In the genomic region with DNA sequence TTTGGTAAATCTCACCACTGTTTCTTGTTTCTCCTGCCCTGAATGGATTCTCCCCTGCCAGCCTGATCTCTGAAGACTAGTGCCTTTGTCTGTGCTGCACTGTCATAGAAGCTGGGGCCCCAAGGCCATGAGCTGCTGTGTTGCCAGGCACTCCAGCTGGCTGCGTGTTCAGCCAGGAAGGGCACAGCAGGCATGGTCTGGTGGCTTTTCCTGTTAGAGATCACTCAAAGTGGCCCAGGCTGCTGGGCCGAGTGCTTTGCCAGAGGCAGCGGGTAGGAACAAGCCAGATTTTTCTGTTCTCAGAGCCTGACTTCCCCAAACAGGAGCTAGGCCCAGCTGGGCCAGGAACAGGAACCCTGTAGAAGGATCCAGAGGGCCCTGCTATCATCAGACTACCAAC, we compare ENCODE assay signal across 17 cellular contexts. TPM values are rescaled to one million over a fixed set of nuclear protein-coding genes. Genes with fewer than 3 reads are reported as not detected.
DNase-seq lines count a peak whose midpoint lies in the region; ATAC-seq, FAIRE-seq and TF ChIP-seq lines count a peak whose summit lies in the region.
"Had no signal": no experiment of that assay in that cellular context is flagged by ENCODE, and none has a peak within 500 bp of the region (broad histone marks: within the 10 kb centered on the region; RNA-seq: fewer than 3 reads in every experiment).

No MANE protein-coding gene starts in this region.

- no peak overlapping the region for H4K91ac ChIP-seq in mesenchymal stem cell (ENCODE audit: low read length)
- H4K91ac ChIP-seq in H9 (ENCODE audit: insufficient read length, low read depth, low read length) = no peak overlapping the region

- H2BK12ac ChIP-seq in mesenchymal stem cell (ENCODE audit: low read length in 2 of 2) = no peak overlapping the region
- H2BK12ac ChIP-seq in H9 (ENCODE audit: insufficient read length, low read depth, low read length) = no peak overlapping the region

- no peaks in the 10 kb centered on the region; a peak in 1 of 5 replicates for H3K9me3 Mint-ChIP-seq in H9

- DNase-seq in Right ventricle myocardium superior = no peak
- DNase-seq in right atrium auricular region (ENCODE audit: low spot score) = no peak
- peak in 60 of 61 donors; percentile 31 to 95 (median 78) for DNase-seq in caudate nucleus (lab: John Stamatoyannopoulos, UW)
- no peak for DNase-seq in mesenchymal stem cell
- DNase-seq in thyroid gland = peak; percentile 89 to 93
- no peak for DNase-seq in small intestine
- DNase-seq in H9 = no peak
- no peak for DNase-seq in effector CD8-positive, alpha-beta T cell (lab: John Stamatoyannopoulos, UW)
- DNase-seq: left colon; NCI-H187 treated with DMSO at 0.1 percent for 48 hours; NCI-H69; stimulated activated CD4-positive, alpha-beta T cell treated with anti-CD3 and anti-CD28 coated beads, Interleukin-1b, Interleukin-23, amount 100 ng/mL, for 48 hours; transverse colon had no signal

- no peak overlapping the region for H3T11ph ChIP-seq in H9 (ENCODE audit: low read length)

- H3K4me1 ChIP-seq in right atrium auricular region = peaks cover 0 to 12% of the 10 kb centered on the region in 2 donors
- peaks cover 24% of the 10 kb centered on the region for H3K4me1 ChIP-seq in mesenchymal stem cell (ENCODE audit: control insufficient read depth, insufficient read depth, low read depth, low read length)
- peaks cover 35 to 58% of the 10 kb centered on the region in 2 donors for H3K4me1 ChIP-seq in thyroid gland
- H3K4me1 ChIP-seq in small intestine (ENCODE audit: control insufficient read depth in 2 of 2, insufficient read depth in 1 of 2, low read depth in 1 of 2, low read length in 1 of 2) = peaks cover 0 to 2% of the 10 kb centered on the region in 2 donors
- no peaks in the 10 kb centered on the region for H3K4me1 ChIP-seq in H9 (ENCODE audit: insufficient read depth, low read length)

- intact Hi-C loops in Right ventricle myocardium superior (cut with DNase I) (loop anchor here (10.0 kb wide), 1 partner anchor 101 kb away; no protein-coding TSS in a partner anchor), thyroid gland (cut with DNase I) (loop anchor here (10.0 kb wide), 1 partner anchor 331 kb away; no protein-coding TSS in a partner anchor)

- peaks cover 2% of the 10 kb centered on the region; the same call in 1 of the 2 replicates for H3K79me2 ChIP-seq in H9 (ENCODE audit: insufficient read depth, low read length)

- H3K4me3 Mint-ChIP-seq in H9 = no peak overlapping the region

- H2AFZ ChIP-seq in mesenchymal stem cell (ENCODE audit: low read depth, low read length) = no peak overlapping the region
- H2AFZ ChIP-seq in H9 (ENCODE audit: low read length) = no peak overlapping the region

- H3K9ac ChIP-seq in mesenchymal stem cell (ENCODE audit: low read length) (peak overlapping the region; percentile 42), H9 (ENCODE audit: extremely low read depth, insufficient read length, low read length) (no peak overlapping the region)

- no peak overlapping the region for H2BK120ac ChIP-seq in mesenchymal stem cell (ENCODE audit: low read depth, low read length)
- no peak overlapping the region for H2BK120ac ChIP-seq in H9 (ENCODE audit: low read depth, low read length, poor library complexity, severe bottlenecking)

- TF ChIP-seq POLR2A in thyroid gland (IDR thresholded peaks at IDR 0.05) = no peak

- no peak for FAIRE-seq in small intestine (lab: Jason Lieb, UNC)
- FAIRE-seq: HTR-8/SVneo, RCC 7860 had no signal

- H3K27me3 ChIP-seq in right atrium auricular region = no peaks in the 10 kb centered on the region
- no peaks in the 10 kb centered on the region for H3K27me3 ChIP-seq in mesenchymal stem cell (ENCODE audit: control insufficient read depth in 1 of 2, insufficient read depth in 1 of 2, low read length in 2 of 2)
- H3K27me3 ChIP-seq in thyroid gland = no peaks in the 10 kb centered on the region
- no peaks in the 10 kb centered on the region for H3K27me3 ChIP-seq in small intestine (ENCODE audit: control insufficient read depth in 2 of 2, insufficient read depth in 2 of 2, low read length in 2 of 2)
- no peaks in the 10 kb centered on the region for H3K27me3 ChIP-seq in H9 (ENCODE audit: insufficient read depth, low read length)
- H3K27me3 ChIP-seq: esophagus muscularis mucosa, transverse colon had no signal

- no peaks in the 10 kb centered on the region for H4K20me1 ChIP-seq in H9 (ENCODE audit: control insufficient read depth, insufficient read depth, insufficient read length)

- no peaks in the 10 kb centered on the region for H3K9me3 ChIP-seq in right atrium auricular region
- H3K9me3 ChIP-seq in mesenchymal stem cell (ENCODE audit: control insufficient read depth, low read length) = no peaks in the 10 kb centered on the region
- no peaks in the 10 kb centered on the region for H3K9me3 ChIP-seq in thyroid gland
- H3K9me3 ChIP-seq in small intestine (ENCODE audit: control insufficient read depth, low read depth) = no peaks in the 10 kb centered on the region
- H3K9me3 ChIP-seq in H9 (ENCODE audit: control insufficient read depth, low read depth, low read length) = no peaks in the 10 kb centered on the region
- H3K9me3 ChIP-seq: esophagus muscularis mucosa, transverse colon had no signal

- peaks cover 21 to 46% (median 40%) of the 10 kb centered on the region in 3 experiments; a peak in 6 of 7 replicates for H3K36me3 Mint-ChIP-seq in H9 (ENCODE audit: insufficient read depth in 1 of 3, low read depth in 3 of 3)

- no peak overlapping the region for H3K4me3 ChIP-seq in right atrium auricular region
- H3K4me3 ChIP-seq in mesenchymal stem cell (ENCODE audit: insufficient read depth in 1 of 2, low read depth in 1 of 2, low read length in 2 of 2) = no peak overlapping the region
- no peak overlapping the region for H3K4me3 ChIP-seq in thyroid gland (replicated peaks in 1 of 3)
- no peak overlapping the region for H3K4me3 ChIP-seq in small intestine (ENCODE audit: low read depth in 1 of 2, low read length in 2 of 2)
- H3K4me3 ChIP-seq: esophagus muscularis mucosa, transverse colon had no signal

- no peak for TF ChIP-seq CTCF in right atrium auricular region (IDR thresholded peaks at IDR 0.05)
- TF ChIP-seq CTCF in thyroid gland (IDR thresholded peaks at IDR 0.05) = no peak
- no peak for TF ChIP-seq CTCF in H9 (conservative IDR thresholded peaks at IDR 0.05)

- peaks cover 22 to 24% of the 10 kb centered on the region in 2 experiments for H3K4me1 Mint-ChIP-seq in H9

- H3K27ac Mint-ChIP-seq in H9 = no peak overlapping the region

- H2AK5ac ChIP-seq in mesenchymal stem cell (ENCODE audit: low read length, severe bottlenecking) (no peak overlapping the region), H9 (ENCODE audit: insufficient read length, low read length) (no peak overlapping the region)

- no peak overlapping the region for H3K56ac ChIP-seq in H9 (ENCODE audit: insufficient read length, low read depth, low read length)

- H2BK20ac ChIP-seq in H9 (ENCODE audit: low read depth, low read length, poor library complexity, severe bottlenecking) = no peak overlapping the region

- no peaks in the 10 kb centered on the region for H3K27me3 Mint-ChIP-seq in H9 (ENCODE audit: low read depth)

- no peak overlapping the region for H3K14ac ChIP-seq in mesenchymal stem cell (ENCODE audit: low read length in 2 of 2)
- H3K14ac ChIP-seq in H9 (ENCODE audit: insufficient read depth, low read length) = no peak overlapping the region

- no peak overlapping the region for H3K27ac ChIP-seq in right atrium auricular region
- H3K27ac ChIP-seq in caudate nucleus (ENCODE audit: low read depth, low read length) = peak overlapping the region; percentile 96
- no peak overlapping the region for H3K27ac ChIP-seq in mesenchymal stem cell (ENCODE audit: low read length, poor library complexity, severe bottlenecking)
- peak overlapping the region; percentile 77 to 82 (median 78) for H3K27ac ChIP-seq in thyroid gland
- no peak overlapping the region for H3K27ac ChIP-seq in small intestine (ENCODE audit: low read depth in 1 of 2, low read length in 1 of 2)
- no peak overlapping the region for H3K27ac ChIP-seq in H9 (ENCODE audit: insufficient read length, low read depth, low read length)
- H3K27ac ChIP-seq: transverse colon had no signal

- H4K5ac ChIP-seq in H9 (ENCODE audit: insufficient read length, low read depth, low read length) = no peak overlapping the region

- ATAC-seq in Right ventricle myocardium superior (ENCODE audit: poor library complexity) = peak; percentile 23
- ATAC-seq: left colon had no signal

- no peak overlapping the region for H3K4me2 ChIP-seq in mesenchymal stem cell (ENCODE audit: low read length, poor library complexity, severe bottlenecking)
- no peak overlapping the region for H3K4me2 ChIP-seq in H9 (ENCODE audit: insufficient read depth, insufficient read length, low read length)

- 96% methylated on average over 3 of the region's 3 CpGs for WGBS in mesenchymal stem cell
- WGBS in thyroid gland, 2 donors = 46 to 51% methylated on average over 3 of the region's 3 CpGs
- WGBS in small intestine, 3 donors = 88 to 95% (median 91%) methylated on average over 3 of the region's 3 CpGs
- WGBS in H9 (ENCODE audit: extremely low coverage, insufficient read length, low lambda C conversion rate) = no CpG with 5 or more reads among the region's 3 CpGs

- H2BK5ac ChIP-seq in mesenchymal stem cell (ENCODE audit: low read depth, low read length, poor library complexity, severe bottlenecking) (no peak overlapping the region), H9 (ENCODE audit: insufficient read length, low read length) (no peak overlapping the region)

- H3K79me1 ChIP-seq in mesenchymal stem cell (replicated peaks; ENCODE audit: low read length, poor library complexity, severe bottlenecking) (peaks cover 28% of the 10 kb centered on the region), H9 (ENCODE audit: insufficient read depth, low read depth, low read length, poor library complexity, severe bottlenecking) (no peaks in the 10 kb centered on the region)

- H3K18ac ChIP-seq in mesenchymal stem cell (ENCODE audit: low read depth in 1 of 2, low read length in 2 of 2) = no peak overlapping the region
- no peak overlapping the region for H3K18ac ChIP-seq in H9 (ENCODE audit: insufficient read length, low read depth, low read length)

- H4K8ac ChIP-seq in mesenchymal stem cell (ENCODE audit: low read length) (no peak overlapping the region), H9 (replicated peaks; ENCODE audit: insufficient read length, low read depth, low read length) (no peak overlapping the region)

- no peak overlapping the region for H2BK15ac ChIP-seq in mesenchymal stem cell (ENCODE audit: low read depth, poor library complexity, severe bottlenecking)
- H2BK15ac ChIP-seq in H9 (ENCODE audit: low read depth, low read length) = no peak overlapping the region

- peaks cover 6% of the 10 kb centered on the region for H3K23me2 ChIP-seq in H9 (ENCODE audit: insufficient read length, low read depth, low read length, poor library complexity, severe bottlenecking)

- H3K36me3 ChIP-seq in right atrium auricular region (peaks cover 32% of the 10 kb centered on the region), mesenchymal stem cell (ENCODE audit: control insufficient read depth in 1 of 2, insufficient read depth in 2 of 2, low read depth in 1 of 2, low read length in 2 of 2) (peaks cover 54 to 77% of the 10 kb centered on the region in 2 experiments), thyroid gland (peaks cover 11 to 21% of the 10 kb centered on the region in 2 donors), small intestine (ENCODE audit: control insufficient read depth in 2 of 2, insufficient read depth in 2 of 2, low read length in 2 of 2) (peaks cover 9 to 14% of the 10 kb centered on the region in 2 donors)

- no peak overlapping the region for H3K4ac ChIP-seq in mesenchymal stem cell (ENCODE audit: low read depth in 1 of 2, low read length in 2 of 2)
- no peak overlapping the region for H3K4ac ChIP-seq in H9 (ENCODE audit: low read depth, low read length)

- H3K23ac ChIP-seq in mesenchymal stem cell (ENCODE audit: low read length in 2 of 2) = no peak overlapping the region
- H3K23ac ChIP-seq in H9 (ENCODE audit: insufficient read length, low read depth, low read length) = no peak overlapping the region

RNA-seq across cellular contexts. Expression of gene ADPRS, which starts 5.2 kb away (rescaled TPM):
- total RNA-seq in Right ventricle myocardium superior (19.1 TPM), right atrium auricular region (10 to 100 TPM; 24.3 to 25.6 TPM), thyroid gland (10 to 100 TPM; 31.8 to 50.1 (median 41.7) TPM), H9 (2021) (27.8 and 28.7 TPM in 2 replicates)
- polyA plus RNA-seq in mesenchymal stem cell (2013, experiment 1 of 2) = 15.5 TPM
- polyA plus RNA-seq in mesenchymal stem cell (2013, experiment 2 of 2) = 16.6 TPM
- polyA plus RNA-seq in small intestine = 10 to 100 TPM; 24.2 to 38.4 (median 33.8) TPM

RNA-seq across cellular contexts. Expression of gene TEKT2, which starts 10.0 kb away (rescaled TPM):
- not detected for total RNA-seq in Right ventricle myocardium superior
- under 1 TPM in 1 of 2 donors, not detected in 1; 0.41 TPM for total RNA-seq in right atrium auricular region
- polyA plus RNA-seq in mesenchymal stem cell (2013, experiment 1 of 2) = 0.23 TPM
- 0.29 TPM for polyA plus RNA-seq in mesenchymal stem cell (2013, experiment 2 of 2)
- 1 to 10 TPM in 3 of 4 donors, under 1 TPM in 1; 0.89 to 4.0 (median 1.9) TPM for total RNA-seq in thyroid gland
- polyA plus RNA-seq in small intestine = under 1 TPM in 1 of 3 donors, not detected in 2; 0.18 TPM
- 0.20 and 0.86 TPM in 2 replicates for total RNA-seq in H9 (2021)
- total RNA-seq: left colon, transverse colon had no signal

RNA-seq across cellular contexts. Expression of gene COL8A2, which starts 31.1 kb away (rescaled TPM):
- total RNA-seq in Right ventricle myocardium superior (1.4 TPM), right atrium auricular region (1 to 10 TPM; 3.5 to 4.5 TPM), thyroid gland (10 to 100 TPM in 2 of 4 donors, 1 to 10 TPM in 2; 5.7 to 13.7 (median 10.1) TPM), H9 (2021) (1.5 TPM in 2 replicates)
- 0.25 TPM for polyA plus RNA-seq in mesenchymal stem cell (2013, experiment 1 of 2)
- 0.22 TPM for polyA plus RNA-seq in mesenchymal stem cell (2013, experiment 2 of 2)
- polyA plus RNA-seq in small intestine = 1 to 10 TPM in 1 of 3 donors, under 1 TPM in 1, not detected in 1; 0.27 to 1.3 TPM
- total RNA-seq: T-helper 1 cell treated with Interleukin-12 subunit alpha and Interleukin-12 subunit beta and Interleukin-4 antibody, amounts not matched to agents 30 ng/mL and 1 ng/mL, for 36 hours had no signal

RNA-seq across cellular contexts. Expression of gene TRAPPC3, which starts 55.4 kb away (rescaled TPM):
- total RNA-seq in Right ventricle myocardium superior = 59.6 TPM
- total RNA-seq in right atrium auricular region = 10 to 100 TPM; 62.0 to 81.6 TPM
- 78.6 TPM for polyA plus RNA-seq in mesenchymal stem cell (2013, experiment 1 of 2)
- 81.9 TPM for polyA plus RNA-seq in mesenchymal stem cell (2013, experiment 2 of 2)
- total RNA-seq in thyroid gland = 100 to 1,000 TPM; 101 to 156 (median 148) TPM
- 10 to 100 TPM; 70.7 to 90.5 (median 72.5) TPM for polyA plus RNA-seq in small intestine
- 48.6 and 52.7 TPM in 2 replicates for total RNA-seq in H9 (2021)

Comparison
In these comparisons a context has a peak if more than half of its experiments do, and no peak if none do; other contexts are left out.
1. DNase-seq: peak in caudate nucleus (60 of 61) and thyroid gland (2 of 2); none in Right ventricle myocardium superior (single experiment), right atrium auricular region (single experiment), mesenchymal stem cell (single experiment), small intestine (single experiment), H9 (single experiment) and effector CD8-positive, alpha-beta T cell (single experiment).
2. H3K27ac ChIP-seq: peak in caudate nucleus (single experiment) and thyroid gland (3 of 3); none in right atrium auricular region (0 of 2), mesenchymal stem cell (single experiment), small intestine (0 of 2) and H9 (single experiment).